In genomic region chr6:130222775-130223174, GRCh38 we compare ENCODE assay signal across 19 cellular contexts. TPM values are rescaled to one million over a fixed set of nuclear protein-coding genes. Genes with fewer than 3 reads are reported as not detected.
A peak's percentile ranks its signal among the peaks of the same experiment; 100 is the strongest.
DNase-seq lines count a peak whose midpoint lies in the region; ATAC-seq and TF ChIP-seq lines count a peak whose summit lies in the region.
"Had no signal": no experiment of that assay in that cellular context is flagged by ENCODE, and none has a peak within 500 bp of the region (broad histone marks: within the 10 kb centered on the region; RNA-seq: fewer than 3 reads in every experiment).

TSS of gene SAMD3 (minus strand) at chr6:130222951. CDS start at chr6:130215273, 7,678 bp downstream.

- H3K27ac ChIP-seq in SK-N-SH (ENCODE audit: low read depth in 2 of 2, low read length in 1 of 2) (no peak within 1 kb of the TSS), OCI-LY3 (ENCODE audit: low read length) (no peak within 1 kb of the TSS), neural cell (ENCODE audit: low read length) (no peak within 1 kb of the TSS)
- H3K27ac ChIP-seq: 22Rv1, parathyroid adenoma had no signal

- DNase-seq in SK-N-SH, result no peak
- no peak for DNase-seq in activated naive CD8-positive, alpha-beta T cell treated with anti-CD3 and anti-CD28 coated beads, Interleukin-2, amount 50 U/mL, for 24 hours
- DNase-seq in GOT3 (lab: John Stamatoyannopoulos, UW), result no peak
- no peak for DNase-seq in effector CD4-positive, alpha-beta T cell
- DNase-seq in putamen (ENCODE audit: low spot score), result no peak
- DNase-seq: anterior cingulate cortex, C1 segment of cervical spinal cord, DMS79 treated with DMSO at 0.1 percent for 48 hours, foreskin fibroblast, left colon, NCI-H1048, NCI-H2107, NCI-H526 treated with DMSO at 0.1 percent for 48 hours had no signal

- peaks cover 47% of the 10 kb centered on the region for H3K4me1 Mint-ChIP-seq in activated naive CD8-positive, alpha-beta T cell treated with anti-CD3 and anti-CD28 coated beads, Interleukin-2, amount 50 U/mL, for 24 hours

- no peak within 1 kb of the TSS for H3K27ac Mint-ChIP-seq in activated naive CD8-positive, alpha-beta T cell treated with anti-CD3 and anti-CD28 coated beads, Interleukin-2, amount 50 U/mL, for 24 hours

- TF ChIP-seq EP300 in SK-N-SH (IDR thresholded peaks at IDR 0.05; ENCODE audit: borderline replicate concordance in 1 of 2, low read depth in 1 of 2, low read length in 1 of 2) (no peak), neural cell (conservative IDR thresholded peaks at IDR 0.05; ENCODE audit: poor library complexity, severe bottlenecking) (no peak)

- no peaks in the 10 kb centered on the region for H3K27me3 Mint-ChIP-seq in activated naive CD8-positive, alpha-beta T cell treated with anti-CD3 and anti-CD28 coated beads, Interleukin-2, amount 50 U/mL, for 24 hours

- H3K36me3 Mint-ChIP-seq in activated naive CD8-positive, alpha-beta T cell treated with anti-CD3 and anti-CD28 coated beads, Interleukin-2, amount 50 U/mL, for 24 hours (ENCODE audit: low read depth), result peaks cover 3% of the 10 kb centered on the region

- H3K4me3 ChIP-seq in SK-N-SH (ENCODE audit: low read depth in 2 of 2, low read length in 1 of 2) (no peak within 1 kb of the TSS), OCI-LY3 (ENCODE audit: low read length) (no peak within 1 kb of the TSS), neural cell (ENCODE audit: low read length) (no peak within 1 kb of the TSS)

- POLR2A ChIA-PET in SK-N-SH (lab: Yijun Ruan, JAX), result no interaction called here

- peak within 1 kb of the TSS; percentile 60 for H3K4me3 Mint-ChIP-seq in activated naive CD8-positive, alpha-beta T cell treated with anti-CD3 and anti-CD28 coated beads, Interleukin-2, amount 50 U/mL, for 24 hours

- no peaks in the 10 kb centered on the region for H3K4me1 ChIP-seq in SK-N-SH (ENCODE audit: control insufficient read depth in 1 of 2, insufficient read depth in 2 of 2, low read depth in 1 of 2, low read length in 1 of 2)
- H3K4me1 ChIP-seq in OCI-LY3 (ENCODE audit: low read length), result peaks cover 16% of the 10 kb centered on the region
- H3K4me1 ChIP-seq: parathyroid adenoma had no signal

- H3K79me2 ChIP-seq in SK-N-SH (ENCODE audit: insufficient read depth), result no peaks in the 10 kb centered on the region
- H3K79me2 ChIP-seq in OCI-LY3 (ENCODE audit: low read length), result no peaks in the 10 kb centered on the region
- no peaks in the 10 kb centered on the region for H3K79me2 ChIP-seq in neural cell (replicated peaks; ENCODE audit: insufficient read depth, low read length)
- H3K79me2 ChIP-seq: parathyroid adenoma had no signal

- H3K9ac ChIP-seq in SK-N-SH, result no peak within 1 kb of the TSS
- no peak within 1 kb of the TSS for H3K9ac ChIP-seq in OCI-LY3 (ENCODE audit: low read length)
- no peak within 1 kb of the TSS for H3K9ac ChIP-seq in neural cell (ENCODE audit: low read length)
- H3K9ac ChIP-seq: parathyroid adenoma had no signal

- H4K20me1 ChIP-seq in SK-N-SH (ENCODE audit: insufficient read depth) (no peaks in the 10 kb centered on the region), OCI-LY3 (ENCODE audit: insufficient read depth, low read length) (no peaks in the 10 kb centered on the region), neural cell (ENCODE audit: insufficient read depth) (no peaks in the 10 kb centered on the region)

- WGBS in SK-N-SH (ENCODE audit: low lambda C conversion rate), result 61% methylated on average over 2 of the region's 2 CpGs

- TF ChIP-seq CTCF in SK-N-SH (IDR thresholded peaks at IDR 0.05), result no peak
- no peak for TF ChIP-seq CTCF in OCI-LY3 (IDR thresholded peaks at IDR 0.05; ENCODE audit: low read depth, low read length)
- TF ChIP-seq CTCF in neural cell (IDR thresholded peaks at IDR 0.05; ENCODE audit: poor library complexity, severe bottlenecking), result no peak

- H3K9me2 ChIP-seq in SK-N-SH, result no peaks in the 10 kb centered on the region
- no peaks in the 10 kb centered on the region for H3K9me2 ChIP-seq in neural cell (ENCODE audit: insufficient read depth, low read length)

- H3K9me3 Mint-ChIP-seq in activated naive CD8-positive, alpha-beta T cell treated with anti-CD3 and anti-CD28 coated beads, Interleukin-2, amount 50 U/mL, for 24 hours, result peaks cover 9% of the 10 kb centered on the region

- no peak for ATAC-seq in SK-N-SH treated with all-trans-retinoic acid at 6 μM for 48 hours
- no peak for ATAC-seq in activated naive CD8-positive, alpha-beta T cell treated with anti-CD3 and anti-CD28 coated beads, Interleukin-2, amount 50 U/mL, for 24 hours
- ATAC-seq: left colon had no signal

- H3K27me3 ChIP-seq in SK-N-SH (ENCODE audit: insufficient read depth) (no peaks in the 10 kb centered on the region), OCI-LY3 (ENCODE audit: low read depth, low read length) (no peaks in the 10 kb centered on the region), neural cell (ENCODE audit: insufficient read depth, low read depth, low read length) (no peaks in the 10 kb centered on the region)

- peaks cover 5% of the 10 kb centered on the region for H3F3A ChIP-seq in SK-N-SH (replicated peaks; ENCODE audit: insufficient read depth)
- H3F3A ChIP-seq in neural cell (ENCODE audit: insufficient read depth, low read length, poor library complexity, severe bottlenecking), result no peaks in the 10 kb centered on the region

- H3K4me2 ChIP-seq in SK-N-SH (no peak within 1 kb of the TSS), OCI-LY3 (ENCODE audit: low read length) (peak within 1 kb of the TSS; percentile 36), neural cell (ENCODE audit: low read length) (no peak within 1 kb of the TSS)

- H3K9me3 ChIP-seq in SK-N-SH, result no peaks in the 10 kb centered on the region
- H3K9me3 ChIP-seq in OCI-LY3 (ENCODE audit: insufficient read depth, low read length), result peaks cover 4% of the 10 kb centered on the region; the same call in 1 of the 2 replicates
- H3K9me3 ChIP-seq in neural cell (ENCODE audit: low read length), result no peaks in the 10 kb centered on the region

- peaks cover 0 to 9% of the 10 kb centered on the region in 2 experiments for H3K36me3 ChIP-seq in SK-N-SH (replicated peaks in 1 of 2; ENCODE audit: control insufficient read depth in 1 of 2, insufficient read depth in 2 of 2, low read length in 1 of 2)
- no peaks in the 10 kb centered on the region for H3K36me3 ChIP-seq in OCI-LY3 (replicated peaks; ENCODE audit: low read depth, low read length)
- H3K36me3 ChIP-seq in neural cell (ENCODE audit: insufficient read depth, low read length), result no peaks in the 10 kb centered on the region

- CTCF ChIA-PET in SK-N-SH (lab: Yijun Ruan, JAX), result no interaction called here

- H2AFZ ChIP-seq in SK-N-SH (ENCODE audit: low read depth), result no peak within 1 kb of the TSS
- no peak within 1 kb of the TSS for H2AFZ ChIP-seq in OCI-LY3 (ENCODE audit: low read depth, low read length)
- H2AFZ ChIP-seq in neural cell (ENCODE audit: low read depth, low read length), result no peak within 1 kb of the TSS
- H2AFZ ChIP-seq: parathyroid adenoma had no signal

- TF ChIP-seq RAD21 in SK-N-SH (IDR thresholded peaks at IDR 0.05; ENCODE audit: low read length) (no peak), neural cell (conservative IDR thresholded peaks at IDR 0.05) (no peak)

TF ChIP-seq in SK-N-SH, 30 proteins besides CTCF, POLR2A, EP300 and RAD21 (continues in another document):
- no peak for TF ChIP-seq MAX (IDR thresholded peaks at IDR 0.05; ENCODE audit: low read depth)
- TF ChIP-seq ELF1 (IDR thresholded peaks at IDR 0.05), result no peak
- no peak for TF ChIP-seq GABPA (IDR thresholded peaks at IDR 0.05; ENCODE audit: low read depth)
- no peak for TF ChIP-seq EZH2phosphoT487 (IDR thresholded peaks at IDR 0.05; ENCODE audit: borderline replicate concordance, low read depth)

TF ChIP-seq in SK-N-SH treated with all-trans-retinoic acid at 6 μM for 48 hours, 23 proteins besides CTCF, POLR2A, EP300 and RAD21 (continues in another document):
- TF ChIP-seq POU6F1 (CRISPR knock-in tag; IDR thresholded peaks at IDR 0.05; ENCODE audit: borderline replicate concordance, low read depth) (no peak), BACH2 (CRISPR knock-in tag; IDR thresholded peaks at IDR 0.05; ENCODE audit: borderline replicate concordance) (no peak)

TF ChIP-seq in neural cell, 6 proteins besides CTCF, POLR2A, EP300 and RAD21:
- TF ChIP-seq SMC3 (conservative IDR thresholded peaks at IDR 0.05; ENCODE audit: poor library complexity) (no peak), MXI1 (conservative IDR thresholded peaks at IDR 0.05; ENCODE audit: poor library complexity, severe bottlenecking) (no peak), TAF1 (IDR thresholded peaks at IDR 0.05; ENCODE audit: low read depth) (no peak), REST (IDR thresholded peaks at IDR 0.05; ENCODE audit: borderline replicate concordance) (no peak), POLR2AphosphoS5 (IDR thresholded peaks at IDR 0.05) (no peak), EZH2 (IDR thresholded peaks at IDR 0.05; ENCODE audit: borderline replicate concordance, insufficient read depth, low read length, poor library complexity, severe bottlenecking) (no peak)

RNA-seq across cellular contexts. Expression of gene SAMD3, which starts in this region (rescaled TPM):
- polyA plus RNA-seq in SK-N-SH (2012; rRNA removed) (15.8 and 16.0 TPM in 2 replicates), neural cell (17.1 and 25.9 TPM in 2 replicates)
- polyA plus RNA-seq in SK-N-SH (2012; cell fraction: cytosol; rRNA removed), result 11.5 and 11.8 TPM in 2 replicates
- polyA plus RNA-seq in SK-N-SH (2012; cell fraction: nucleus; rRNA removed), result 57.7 and 58.1 TPM in 2 replicates
- polyA minus RNA-seq in neural cell, result 26.1 and 27.9 TPM in 2 replicates
- polyA plus RNA-seq: endothelial cell of umbilical vein had no signal
